In genomic region chr5:53109436-53110127, GRCh38 we compare ENCODE assay signal across 8 cellular contexts.
A peak's percentile ranks its signal among the peaks of the same experiment; 100 is the strongest.
DNase-seq lines count a peak whose midpoint lies in the region; ATAC-seq and TF ChIP-seq lines count a peak whose summit lies in the region.

A gene with protein sequence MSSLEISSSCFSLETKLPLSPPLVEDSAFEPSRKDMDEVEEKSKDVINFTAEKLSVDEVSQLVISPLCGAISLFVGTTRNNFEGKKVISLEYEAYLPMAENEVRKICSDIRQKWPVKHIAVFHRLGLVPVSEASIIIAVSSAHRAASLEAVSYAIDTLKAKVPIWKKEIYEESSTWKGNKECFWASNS (minus strand): TSS chr5:53109757. CDS start chr5:53107174, 2,583 bp downstream.

- H3K27me3 Mint-ChIP-seq in activated naive CD4-positive, alpha-beta T cell treated with anti-CD3 and anti-CD28 coated beads, Interleukin-2, amount 50 U/mL, for 24 hours, result no peaks in the 10 kb centered on the region

- peak; percentile 94 for DNase-seq in GM10266 (ENCODE audit: extremely low spot score)
- peak; percentile 66 for DNase-seq in NCI-H1092 treated with DMSO at 0.1 percent for 48 hours (lab: John Stamatoyannopoulos, UW)
- peak; percentile 89 for DNase-seq in globus pallidus (ENCODE audit: low spot score)
- DNase-seq in nucleus accumbens (lab: John Stamatoyannopoulos, UW), result peak in 55 of 56 donors; percentile 21 to 92 (median 81)
- DNase-seq in superior temporal gyrus (ENCODE audit: extremely low spot score), result peak; percentile 92

- H3K27ac Mint-ChIP-seq in activated naive CD4-positive, alpha-beta T cell treated with anti-CD3 and anti-CD28 coated beads, Interleukin-2, amount 50 U/mL, for 24 hours, result peak within 1 kb of the TSS; percentile 95

- ATAC-seq in HG02623 (IDR thresholded peaks at IDR 0.05; ENCODE audit: unreplicated experiment) (peak; percentile 96), SK-N-SH treated with all-trans-retinoic acid at 6 μM for 48 hours (peak; percentile 99)

- H3K4me1 Mint-ChIP-seq in activated naive CD4-positive, alpha-beta T cell treated with anti-CD3 and anti-CD28 coated beads, Interleukin-2, amount 50 U/mL, for 24 hours, result peaks cover 59% of the 10 kb centered on the region

- H3K4me3 Mint-ChIP-seq in activated naive CD4-positive, alpha-beta T cell treated with anti-CD3 and anti-CD28 coated beads, Interleukin-2, amount 50 U/mL, for 24 hours, result peak within 1 kb of the TSS; percentile 97

- H3K36me3 Mint-ChIP-seq in activated naive CD4-positive, alpha-beta T cell treated with anti-CD3 and anti-CD28 coated beads, Interleukin-2, amount 50 U/mL, for 24 hours, result peaks cover 11% of the 10 kb centered on the region

- TF ChIP-seq CTCF in GM10266 (IDR thresholded peaks at IDR 0.05; ENCODE audit: control insufficient read depth, insufficient read depth, low read depth, missing control alignments), result no peak

- no peaks in the 10 kb centered on the region for H3K9me3 Mint-ChIP-seq in activated naive CD4-positive, alpha-beta T cell treated with anti-CD3 and anti-CD28 coated beads, Interleukin-2, amount 50 U/mL, for 24 hours

TF ChIP-seq in SK-N-SH treated with all-trans-retinoic acid at 6 μM for 48 hours, 23 proteins besides CTCF, POLR2A, EP300 and RAD21:
- TF ChIP-seq, protein P1, sequence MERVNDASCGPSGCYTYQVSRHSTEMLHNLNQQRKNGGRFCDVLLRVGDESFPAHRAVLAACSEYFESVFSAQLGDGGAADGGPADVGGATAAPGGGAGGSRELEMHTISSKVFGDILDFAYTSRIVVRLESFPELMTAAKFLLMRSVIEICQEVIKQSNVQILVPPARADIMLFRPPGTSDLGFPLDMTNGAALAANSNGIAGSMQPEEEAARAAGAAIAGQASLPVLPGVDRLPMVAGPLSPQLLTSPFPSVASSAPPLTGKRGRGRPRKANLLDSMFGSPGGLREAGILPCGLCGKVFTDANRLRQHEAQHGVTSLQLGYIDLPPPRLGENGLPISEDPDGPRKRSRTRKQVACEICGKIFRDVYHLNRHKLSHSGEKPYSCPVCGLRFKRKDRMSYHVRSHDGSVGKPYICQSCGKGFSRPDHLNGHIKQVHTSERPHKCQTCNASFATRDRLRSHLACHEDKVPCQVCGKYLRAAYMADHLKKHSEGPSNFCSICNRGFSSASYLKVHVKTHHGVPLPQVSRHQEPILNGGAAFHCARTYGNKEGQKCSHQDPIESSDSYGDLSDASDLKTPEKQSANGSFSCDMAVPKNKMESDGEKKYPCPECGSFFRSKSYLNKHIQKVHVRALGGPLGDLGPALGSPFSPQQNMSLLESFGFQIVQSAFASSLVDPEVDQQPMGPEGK (CRISPR knock-in tag; IDR thresholded peaks at IDR 0.05; ENCODE audit: borderline replicate concordance), result peak; percentile 71; the same call in 1 of the 2 replicates
- TF ChIP-seq ZNF70 (CRISPR knock-in tag; IDR thresholded peaks at IDR 0.05) (no peak), ZNF8 (CRISPR knock-in tag; IDR thresholded peaks at IDR 0.05) (no peak), CSRNP3 (CRISPR knock-in tag; IDR thresholded peaks at IDR 0.05) (no peak)

Comparison
In these comparisons a context has a peak if more than half of its experiments do, and no peak if none do; other contexts are left out.
1. Peak in every context shown above with its lines: DNase-seq and ATAC-seq.